3 cellular contexts compared by ENCODE assay signal in the genomic region with DNA sequence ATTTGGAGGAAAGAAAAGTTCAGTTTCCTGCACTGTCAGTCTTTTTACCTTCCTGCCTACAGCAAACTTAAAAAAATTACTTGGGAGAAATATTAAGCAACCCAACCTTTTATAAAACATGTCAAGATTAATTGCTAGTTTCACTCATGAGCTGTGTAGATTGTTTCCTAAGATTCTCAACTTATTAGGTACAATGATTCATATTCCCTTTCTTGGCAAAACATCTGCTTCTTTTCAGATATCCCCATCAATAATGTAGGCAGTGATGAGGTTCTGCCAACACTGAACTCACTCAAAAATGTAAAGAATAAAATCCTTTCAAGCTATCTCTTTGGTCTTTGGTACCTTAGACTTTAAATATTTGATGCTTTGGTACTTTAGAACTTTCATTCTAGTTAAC. TPM values are rescaled to one million over a fixed set of nuclear protein-coding genes. Genes with fewer than 3 reads are reported as not detected.
"Had no signal": no experiment of that assay in that cellular context is flagged by ENCODE, and none has a peak within 500 bp of the region (broad histone marks: within the 10 kb centered on the region; RNA-seq: fewer than 3 reads in every experiment).

No MANE protein-coding gene starts in this region.

- DNase-seq: GDM1, GF-D8 had no signal

- ATAC-seq: GM12878 had no signal

- H3K4me3 ChIP-seq: GM12878 had no signal

RNA-seq across cellular contexts. Expression of a gene that starts 56.0 kb away (rescaled TPM):
- total RNA-seq: GM12878 had no signal
